ENCODE assay signal across 1 cellular context in genomic region chr5:142387022-142387682, GRCh38.
TF ChIP-seq lines count a peak whose summit lies in the region.

No MANE protein-coding gene starts in this region.

TF ChIP-seq in SK-N-SH treated with all-trans-retinoic acid at 6 μM for 48 hours, 23 proteins besides CTCF, POLR2A, EP300 and RAD21 (continued from another document):
- TF ChIP-seq PPARA (CRISPR knock-in tag; IDR thresholded peaks at IDR 0.05; ENCODE audit: borderline replicate concordance) (no peak), ISL1 (CRISPR knock-in tag; IDR thresholded peaks at IDR 0.05) (no peak), RARB (CRISPR knock-in tag; IDR thresholded peaks at IDR 0.05) (no peak)
